In the genomic region with DNA sequence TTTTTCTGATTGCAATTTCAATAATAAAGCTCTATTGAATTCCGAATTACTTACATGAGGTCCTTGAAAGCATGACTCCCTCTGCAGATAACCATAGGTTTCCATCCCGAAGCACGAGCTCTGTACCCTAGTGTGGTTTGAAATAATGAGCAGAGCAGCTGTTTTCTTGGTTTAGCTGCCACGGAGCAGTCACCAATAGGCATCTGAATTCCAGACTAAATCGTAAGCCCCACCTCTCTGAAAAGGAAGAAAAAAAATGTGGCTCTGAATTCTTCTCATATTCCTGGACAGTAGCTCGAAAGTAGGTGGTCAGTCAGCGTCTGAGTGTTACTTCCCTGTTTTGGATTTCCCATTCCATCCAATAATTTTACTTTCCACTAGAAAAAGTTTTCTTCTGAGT, we compare ENCODE assay signal across 10 cellular contexts. TPM values are rescaled to one million over a fixed set of nuclear protein-coding genes. Genes with fewer than 3 reads are reported as not detected.
DNase-seq lines count a peak whose midpoint lies in the region; ATAC-seq and TF ChIP-seq lines count a peak whose summit lies in the region.
"Had no signal": no experiment of that assay in that cellular context is flagged by ENCODE, and none has a peak within 500 bp of the region (broad histone marks: within the 10 kb centered on the region; RNA-seq: fewer than 3 reads in every experiment).

No MANE protein-coding gene starts in this region.

- in situ Hi-C loops in gastrocnemius medialis (cut with MboI; ENCODE audit: low sequenced_read_pairs in 4 of 4) = no loop called here

- H3K36me3 ChIP-seq in gastrocnemius medialis = no peaks in the 10 kb centered on the region

- ATAC-seq in GM18498 (IDR thresholded peaks at IDR 0.05; ENCODE audit: unreplicated experiment) (no peak), gastrocnemius medialis (no peak)

- no peak for TF ChIP-seq CTCF in gastrocnemius medialis (IDR thresholded peaks at IDR 0.05 in 4 of 5, conservative IDR thresholded peaks at IDR 0.05 in 1 of 5)

- intact Hi-C loops in gastrocnemius medialis (cut with DNase I; ENCODE audit: low total_unique reads) = no loop called here

- peaks cover 0 to 4% of the 10 kb centered on the region in 2 donors for H3K4me1 ChIP-seq in gastrocnemius medialis

- H3K4me3 ChIP-seq in gastrocnemius medialis = peak overlapping the region in 1 of 4 donors; percentile 1

- H3K27me3 ChIP-seq in gastrocnemius medialis = no peaks in the 10 kb centered on the region

- no peak for TF ChIP-seq POLR2A in gastrocnemius medialis (IDR thresholded peaks at IDR 0.05)

- no peak overlapping the region for H3K27ac ChIP-seq in gastrocnemius medialis

- peak; percentile 81 for DNase-seq in AG08396 (ENCODE audit: low spot score)
- DNase-seq in LoVo (ENCODE audit: low spot score) = peak; percentile 27
- peak; percentile 79 for DNase-seq in dedifferentiated amniotic fluid mesenchymal stem cell (ENCODE audit: extremely low spot score)
- DNase-seq in lung microvascular endothelial cell (ENCODE audit: low read depth in 2 of 2) = peak; percentile 54 to 60
- DNase-seq in gastrocnemius medialis = no peak
- no peak for DNase-seq in ecto neural progenitor cell (ENCODE audit: low spot score)
- no peak for DNase-seq in nucleus accumbens (lab: John Stamatoyannopoulos, UW)
- DNase-seq: cortex of kidney, DMS79 treated with DMSO at 0.1 percent for 48 hours had no signal

- H3K9me3 ChIP-seq in gastrocnemius medialis = no peaks in the 10 kb centered on the region

RNA-seq across cellular contexts. Expression of gene GNE, which starts 18.6 kb away (rescaled TPM):
- total RNA-seq in lung microvascular endothelial cell = 9.2 and 13.5 TPM in 2 replicates
- 10 to 100 TPM; 11.0 to 18.5 (median 13.9) TPM for total RNA-seq in gastrocnemius medialis

Comparison
In these comparisons a context has a peak if more than half of its experiments do, and no peak if none do; other contexts are left out.
1. DNase-seq: peak in AG08396 (single experiment), LoVo (single experiment), dedifferentiated amniotic fluid mesenchymal stem cell (single experiment) and lung microvascular endothelial cell (2 of 2); none in gastrocnemius medialis (0 of 2), ecto neural progenitor cell (single experiment) and nucleus accumbens (0 of 56).